In genomic region chr6:164693934-164694333, GRCh38 we compare ENCODE assay signal across 17 cellular contexts.
DNase-seq lines count a peak whose midpoint lies in the region; FAIRE-seq and TF ChIP-seq lines count a peak whose summit lies in the region.
"Had no signal": no experiment of that assay in that cellular context is flagged by ENCODE, and none has a peak within 500 bp of the region (broad histone marks: within the 10 kb centered on the region; RNA-seq: fewer than 3 reads in every experiment).

No MANE protein-coding gene starts in this region.

- FAIRE-seq in kidney (lab: Jason Lieb, UNC): no peak
- FAIRE-seq: small intestine had no signal

- TF ChIP-seq CTCF in Calu3 (IDR thresholded peaks at IDR 0.05; ENCODE audit: unreplicated experiment) (no peak), fibroblast of pulmonary artery (IDR thresholded peaks at IDR 0.05; ENCODE audit: low read length, missing control alignments) (no peak), neural crest cell (conservative IDR thresholded peaks at IDR 0.05) (no peak), kidney (IDR thresholded peaks at IDR 0.05; ENCODE audit: borderline replicate concordance, extremely low read depth, insufficient read depth) (no peak), GM13977 (IDR thresholded peaks at IDR 0.05; ENCODE audit: extremely low read depth, insufficient read depth, missing control alignments) (no peak)

- H3K4me3 Mint-ChIP-seq in Calu3 (ENCODE audit: low read depth, unreplicated experiment) (no peak overlapping the region), neural crest cell (peak overlapping the region; percentile 64)
- H3K4me3 Mint-ChIP-seq: activated T-cell treated with anti-CD3 and anti-CD28 coated beads, Interleukin-2, amount 50 U/mL, for 72 hours; B cell; stimulated activated memory B cell treated with anti-CD40 and anti-IgM and Interleukin-4, amounts not matched to agents 10 μg/mL and 1 μg/mL and 100 μg/mL, for 72 hours had no signal

- H3K36me3 ChIP-seq in kidney (ENCODE audit: control insufficient read depth in 1 of 2, insufficient read depth in 2 of 2, low read length in 2 of 2): no peaks in the 10 kb centered on the region
- H3K36me3 ChIP-seq: esophagus squamous epithelium, SJSA1, upper lobe of left lung had no signal

- no peak overlapping the region for H3K27ac ChIP-seq in kidney (ENCODE audit: low read depth in 2 of 2, low read length in 2 of 2)
- H3K27ac ChIP-seq: esophagus squamous epithelium, SJSA1, upper lobe of left lung had no signal

- H3K4me3 ChIP-seq in fibroblast of pulmonary artery (replicated peaks; ENCODE audit: low read depth, low read length): no peak overlapping the region
- no peak overlapping the region for H3K4me3 ChIP-seq in kidney (ENCODE audit: low read length in 2 of 2)
- H3K4me3 ChIP-seq: esophagus squamous epithelium, SJSA1, upper lobe of left lung had no signal

- H3K27ac Mint-ChIP-seq in Calu3 (ENCODE audit: unreplicated experiment): no peak overlapping the region
- H3K27ac Mint-ChIP-seq in neural crest cell (ENCODE audit: unreplicated experiment): peak overlapping the region; percentile 91
- H3K27ac Mint-ChIP-seq: activated T-cell treated with anti-CD3 and anti-CD28 coated beads, Interleukin-2, amount 50 U/mL, for 72 hours; B cell; stimulated activated memory B cell treated with anti-CD40 and anti-IgM and Interleukin-4, amounts not matched to agents 10 μg/mL and 1 μg/mL and 100 μg/mL, for 72 hours had no signal

- H3K36me3 Mint-ChIP-seq in Calu3 (ENCODE audit: insufficient read depth, unreplicated experiment) (no peaks in the 10 kb centered on the region), neural crest cell (ENCODE audit: low read depth) (peaks cover 10% of the 10 kb centered on the region)
- H3K36me3 Mint-ChIP-seq: stimulated activated memory B cell treated with anti-CD40 and anti-IgM and Interleukin-4, amounts not matched to agents 10 μg/mL and 1 μg/mL and 100 μg/mL, for 72 hours had no signal

- H3K4me1 ChIP-seq in kidney (ENCODE audit: control insufficient read depth in 1 of 2, insufficient read depth in 1 of 2, low read depth in 1 of 2, low read length in 2 of 2): no peaks in the 10 kb centered on the region
- H3K4me1 ChIP-seq: esophagus squamous epithelium, SJSA1 had no signal

- intact Hi-C loops in Calu3 (cut with micrococcal nuclease; ENCODE audit: unreplicated experiment): no loop called here
- intact Hi-C loops in kidney (cut with DNase I): no loop called here

- DNase-seq in Calu3 (peak; percentile 7), NCI-H1105 treated with DMSO at 0.1 percent for 48 hours (lab: John Stamatoyannopoulos, UW) (peak; percentile 34), fibroblast of pulmonary artery (ENCODE audit: low read depth) (peak; percentile 50), neural crest cell (ENCODE audit: low read depth, low spot score) (no peak), NCI-H1436 (lab: John Stamatoyannopoulos, UW) (no peak), kidney (no peak), GM13977 (ENCODE audit: low spot score) (no peak), SW480 (ENCODE audit: low spot score) (no peak)
- DNase-seq: activated T-cell treated with anti-CD3 and anti-CD28 coated beads, Interleukin-2, amount 50 U/mL, for 72 hours; dermis blood vessel endothelial cell; esophagus squamous epithelium; NCI-H1048; small intestine; upper lobe of left lung had no signal

- in situ Hi-C loops in GM13977 (cut with MboI; ENCODE audit: low pct_unique_long_range_greater_than_20kb, low sequenced_read_pairs, unreplicated experiment): no loop called here

- CTCF ChIA-PET in Calu3 (lab: Charles Lee): no interaction called here

- H3K9me3 Mint-ChIP-seq in Calu3 (ENCODE audit: low read depth, unreplicated experiment) (peaks cover 6% of the 10 kb centered on the region), neural crest cell (peaks cover 4% of the 10 kb centered on the region)

- H3K9ac ChIP-seq in kidney (ENCODE audit: low read length in 2 of 2): no peak overlapping the region

- BruUV-seq in Calu3 (replicated peaks; lab: Mats Ljungman, UMichigan): no TSS peak

- H3K27me3 Mint-ChIP-seq in Calu3 (ENCODE audit: unreplicated experiment) (no peaks in the 10 kb centered on the region), neural crest cell (ENCODE audit: low read depth) (no peaks in the 10 kb centered on the region)
- H3K27me3 Mint-ChIP-seq: B cell; stimulated activated memory B cell treated with anti-CD40 and anti-IgM and Interleukin-4, amounts not matched to agents 10 μg/mL and 1 μg/mL and 100 μg/mL, for 72 hours had no signal

- H3K9me3 ChIP-seq in kidney (ENCODE audit: control insufficient read depth in 1 of 2, low read length in 2 of 2): no peaks in the 10 kb centered on the region
- H3K9me3 ChIP-seq: esophagus squamous epithelium, SJSA1, upper lobe of left lung had no signal

- H3K4me1 Mint-ChIP-seq in Calu3 (ENCODE audit: low read depth, unreplicated experiment): peaks cover 8% of the 10 kb centered on the region
- H3K4me1 Mint-ChIP-seq in neural crest cell: peaks cover 52% of the 10 kb centered on the region
- H3K4me1 Mint-ChIP-seq: B cell; stimulated activated memory B cell treated with anti-CD40 and anti-IgM and Interleukin-4, amounts not matched to agents 10 μg/mL and 1 μg/mL and 100 μg/mL, for 72 hours had no signal

Comparison
In these comparisons a context has a peak if more than half of its experiments do, and no peak if none do; other contexts are left out.
1. DNase-seq: peak in Calu3 (single experiment), NCI-H1105 treated with DMSO at 0.1 percent for 48 hours (single experiment) and fibroblast of pulmonary artery (single experiment); none in neural crest cell (single experiment), NCI-H1436 (single experiment), kidney (single experiment), GM13977 (single experiment) and SW480 (single experiment).